ENCODE assay signal across 10 cellular contexts in the genomic region with DNA sequence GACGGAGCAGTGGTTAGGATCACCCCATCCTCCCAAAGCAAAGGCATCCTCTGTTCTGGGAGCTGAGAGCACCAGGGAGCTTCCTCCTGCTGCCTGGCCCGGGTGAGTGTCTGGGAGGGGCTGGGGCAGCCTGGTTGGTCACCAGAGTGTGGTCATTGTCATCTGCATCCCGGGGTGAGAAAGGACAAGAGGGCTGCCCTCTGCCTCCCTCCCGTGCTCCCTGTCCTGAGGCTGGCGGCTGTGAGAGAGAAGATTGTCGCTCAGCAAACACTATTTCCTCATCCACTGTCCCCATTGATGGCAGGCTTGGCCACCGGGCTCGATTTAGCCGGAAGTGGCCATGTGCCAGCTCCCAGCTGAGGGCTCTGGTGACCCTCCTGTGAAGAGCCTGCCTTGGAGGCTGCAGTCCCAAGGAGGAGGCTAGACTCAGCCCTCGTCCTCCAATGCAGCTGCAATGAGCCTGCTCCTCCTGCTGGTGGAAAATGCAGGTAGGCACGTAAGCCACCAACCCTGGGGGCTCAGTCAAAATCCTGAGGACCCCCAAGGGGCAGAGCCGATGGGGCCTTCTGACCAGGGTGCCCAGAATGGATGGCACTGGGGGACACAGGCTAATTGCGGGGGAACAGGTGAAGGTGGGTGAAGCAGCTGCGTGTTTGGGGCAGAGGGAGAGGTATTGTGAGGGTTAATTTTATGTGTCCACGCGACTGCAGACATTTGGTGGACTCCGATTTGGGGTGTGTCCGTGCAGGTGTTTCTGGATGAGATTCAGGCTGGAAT.
DNase-seq lines count a peak whose midpoint lies in the region; ATAC-seq and TF ChIP-seq lines count a peak whose summit lies in the region.
"Had no signal": no experiment of that assay in that cellular context is flagged by ENCODE, and none has a peak within 500 bp of the region (broad histone marks: within the 10 kb centered on the region; RNA-seq: fewer than 3 reads in every experiment).

No MANE protein-coding gene starts in this region.

- no peak overlapping the region for H3K27ac ChIP-seq in right cardiac atrium (ENCODE audit: low read length)
- no peak overlapping the region for H3K27ac ChIP-seq in tibial artery

- TF ChIP-seq CTCF in tibial artery (IDR thresholded peaks at IDR 0.05) (no peak), natural killer cell (IDR thresholded peaks at IDR 0.05) (no peak)

- H3K27me3 ChIP-seq in right cardiac atrium (ENCODE audit: control insufficient read depth, insufficient read depth) = no peaks in the 10 kb centered on the region
- peaks cover 0 to 72% of the 10 kb centered on the region in 2 donors for H3K27me3 ChIP-seq in tibial artery

- no peaks in the 10 kb centered on the region for H3K36me3 ChIP-seq in tibial artery

- H3K4me3 ChIP-seq in right cardiac atrium (ENCODE audit: low read length) (no peak overlapping the region), tibial artery (no peak overlapping the region)

- no peaks in the 10 kb centered on the region for H3K4me1 ChIP-seq in right cardiac atrium (ENCODE audit: control insufficient read depth, insufficient read depth, low read length)
- no peaks in the 10 kb centered on the region for H3K4me1 ChIP-seq in tibial artery

- WGBS in right cardiac atrium = 52% methylated on average over 18 of the region's 18 CpGs

- no peaks in the 10 kb centered on the region for H3K4me1 Mint-ChIP-seq in activated naive CD4-positive, alpha-beta T cell treated with anti-CD3 and anti-CD28 coated beads, Interleukin-2, amount 10 ng/mL, durations not matched to agents 7 days and 5 days
- no peaks in the 10 kb centered on the region for H3K4me1 Mint-ChIP-seq in natural killer cell
- H3K4me1 Mint-ChIP-seq: activated CD8-positive, alpha-beta memory T cell treated with anti-CD3 and anti-CD28 coated beads, Interleukin-2, amount 10 ng/mL, durations not matched to agents 7 days and 5 days had no signal

- CTCF ChIA-PET in activated naive CD4-positive, alpha-beta T cell treated with anti-CD3 and anti-CD28 coated beads, Interleukin-2, amount 10 ng/mL, durations not matched to agents 7 days and 5 days (lab: Charles Lee) = interaction anchor here (0.7 kb wide), 1 partner anchor 78 kb away, joined by 3 read pairs; no protein-coding TSS in a partner anchor

- DNase-seq in activated naive CD4-positive, alpha-beta T cell treated with anti-CD3 and anti-CD28 coated beads, Interleukin-2, amount 10 ng/mL, durations not matched to agents 7 days and 5 days = peak; percentile 17
- DNase-seq in activated naive CD4-positive, alpha-beta T cell treated with anti-CD3 and anti-CD28 coated beads, Interleukin-2, amount 50 U/mL, for 72 hours (ENCODE audit: low spot score in 2 of 2) = no peak
- DNase-seq in SHP77 (lab: John Stamatoyannopoulos, UW) (peak; percentile 72 to 83), right cardiac atrium (peak; percentile 10 to 48 (median 44)), tibial artery (peak; percentile 10 to 46), natural killer cell (no peak), NCI-H1105 treated with DMSO at 0.1 percent for 48 hours (lab: John Stamatoyannopoulos, UW) (no peak)
- DNase-seq: activated CD8-positive, alpha-beta memory T cell treated with anti-CD3 and anti-CD28 coated beads, Interleukin-2, amount 10 ng/mL, durations not matched to agents 7 days and 5 days; cerebellar nuclear complex had no signal

- H3K27ac Mint-ChIP-seq in activated naive CD4-positive, alpha-beta T cell treated with anti-CD3 and anti-CD28 coated beads, Interleukin-2, amount 10 ng/mL, durations not matched to agents 7 days and 5 days = no peak overlapping the region
- H3K27ac Mint-ChIP-seq in activated naive CD4-positive, alpha-beta T cell treated with anti-CD3 and anti-CD28 coated beads, Interleukin-2, amount 50 U/mL, for 72 hours = no peak overlapping the region
- no peak overlapping the region for H3K27ac Mint-ChIP-seq in natural killer cell
- H3K27ac Mint-ChIP-seq: activated CD8-positive, alpha-beta memory T cell treated with anti-CD3 and anti-CD28 coated beads, Interleukin-2, amount 10 ng/mL, durations not matched to agents 7 days and 5 days had no signal

- ATAC-seq in activated naive CD4-positive, alpha-beta T cell treated with anti-CD3 and anti-CD28 coated beads, Interleukin-2, amount 50 U/mL, for 72 hours = no peak
- ATAC-seq in right cardiac atrium (no peak), natural killer cell (no peak), GM19463 (IDR thresholded peaks at IDR 0.05; ENCODE audit: unreplicated experiment) (no peak)
- ATAC-seq: activated CD8-positive, alpha-beta memory T cell treated with anti-CD3 and anti-CD28 coated beads, Interleukin-2, amount 10 ng/mL, durations not matched to agents 7 days and 5 days had no signal

- H3K36me3 Mint-ChIP-seq in activated naive CD4-positive, alpha-beta T cell treated with anti-CD3 and anti-CD28 coated beads, Interleukin-2, amount 10 ng/mL, durations not matched to agents 7 days and 5 days = no peaks in the 10 kb centered on the region
- H3K36me3 Mint-ChIP-seq in activated naive CD4-positive, alpha-beta T cell treated with anti-CD3 and anti-CD28 coated beads, Interleukin-2, amount 50 U/mL, for 72 hours = no peaks in the 10 kb centered on the region
- H3K36me3 Mint-ChIP-seq in natural killer cell = no peaks in the 10 kb centered on the region
- H3K36me3 Mint-ChIP-seq: activated CD8-positive, alpha-beta memory T cell treated with anti-CD3 and anti-CD28 coated beads, Interleukin-2, amount 10 ng/mL, durations not matched to agents 7 days and 5 days had no signal

- intact Hi-C loops in right cardiac atrium (cut with DNase I) (no loop called here), tibial artery (cut with DNase I; ENCODE audit: low total_unique reads) (no loop called here), natural killer cell (cut with micrococcal nuclease) (no loop called here)

- H3K4me3 Mint-ChIP-seq in activated naive CD4-positive, alpha-beta T cell treated with anti-CD3 and anti-CD28 coated beads, Interleukin-2, amount 10 ng/mL, durations not matched to agents 7 days and 5 days = no peak overlapping the region
- no peak overlapping the region for H3K4me3 Mint-ChIP-seq in natural killer cell
- H3K4me3 Mint-ChIP-seq: activated CD8-positive, alpha-beta memory T cell treated with anti-CD3 and anti-CD28 coated beads, Interleukin-2, amount 10 ng/mL, durations not matched to agents 7 days and 5 days had no signal

- H3K9me3 ChIP-seq in right cardiac atrium (ENCODE audit: control insufficient read depth, low read length) (no peaks in the 10 kb centered on the region), tibial artery (no peaks in the 10 kb centered on the region)

- no peaks in the 10 kb centered on the region for H3K27me3 Mint-ChIP-seq in activated naive CD4-positive, alpha-beta T cell treated with anti-CD3 and anti-CD28 coated beads, Interleukin-2, amount 10 ng/mL, durations not matched to agents 7 days and 5 days
- H3K27me3 Mint-ChIP-seq in natural killer cell (ENCODE audit: low read depth in 2 of 2) = no peaks in the 10 kb centered on the region
- H3K27me3 Mint-ChIP-seq: activated CD8-positive, alpha-beta memory T cell treated with anti-CD3 and anti-CD28 coated beads, Interleukin-2, amount 10 ng/mL, durations not matched to agents 7 days and 5 days had no signal

- peaks cover 6% of the 10 kb centered on the region for H3K9me3 Mint-ChIP-seq in activated naive CD4-positive, alpha-beta T cell treated with anti-CD3 and anti-CD28 coated beads, Interleukin-2, amount 10 ng/mL, durations not matched to agents 7 days and 5 days
- H3K9me3 Mint-ChIP-seq in activated naive CD4-positive, alpha-beta T cell treated with anti-CD3 and anti-CD28 coated beads, Interleukin-2, amount 50 U/mL, for 72 hours = peaks cover 3 to 4% of the 10 kb centered on the region in 2 donors
- no peaks in the 10 kb centered on the region for H3K9me3 Mint-ChIP-seq in natural killer cell

Comparison
In these comparisons a context has a peak if more than half of its experiments do, and no peak if none do; other contexts are left out.
1. DNase-seq: peak in activated naive CD4-positive, alpha-beta T cell treated with anti-CD3 and anti-CD28 coated beads, Interleukin-2, amount 10 ng/mL, durations not matched to agents 7 days and 5 days (single experiment), SHP77 (2 of 2), right cardiac atrium (3 of 3) and tibial artery (2 of 2); none in activated naive CD4-positive, alpha-beta T cell treated with anti-CD3 and anti-CD28 coated beads, Interleukin-2, amount 50 U/mL, for 72 hours (0 of 2), natural killer cell (single experiment) and NCI-H1105 treated with DMSO at 0.1 percent for 48 hours (single experiment).